ENCODE assay signal across 8 cellular contexts in genomic region chr4:7335363-7336066, GRCh38.
A peak's percentile ranks its signal among the peaks of the same experiment; 100 is the strongest.
DNase-seq lines count a peak whose midpoint lies in the region; ATAC-seq and TF ChIP-seq lines count a peak whose summit lies in the region.

No MANE protein-coding gene starts in this region.

- CTCF ChIA-PET in activated naive CD4-positive, alpha-beta T cell treated with anti-CD3 and anti-CD28 coated beads, Interleukin-2, amount 10 ng/mL, durations not matched to agents 7 days and 5 days (lab: Charles Lee), result interaction anchor here (0.6 to 2.0 kb wide), 11 partner anchors 10 to 467 kb away, joined by 3 to 12 read pairs (median 4); no protein-coding TSS in a partner anchor

- H3K27me3 ChIP-seq in NT2/D1 (ENCODE audit: insufficient read depth, insufficient read length) (no peaks in the 10 kb centered on the region), cardiac muscle cell (no peaks in the 10 kb centered on the region)

- no peaks in the 10 kb centered on the region for H3K4me1 Mint-ChIP-seq in activated naive CD4-positive, alpha-beta T cell treated with anti-CD3 and anti-CD28 coated beads, Interleukin-2, amount 10 ng/mL, durations not matched to agents 7 days and 5 days

- no peaks in the 10 kb centered on the region for H3K27me3 Mint-ChIP-seq in activated naive CD4-positive, alpha-beta T cell treated with anti-CD3 and anti-CD28 coated beads, Interleukin-2, amount 10 ng/mL, durations not matched to agents 7 days and 5 days

- H3K36me3 ChIP-seq in NT2/D1 (ENCODE audit: insufficient read depth, insufficient read length, low read length) (no peaks in the 10 kb centered on the region), cardiac muscle cell (no peaks in the 10 kb centered on the region)

- no peak overlapping the region for H3K27ac ChIP-seq in cardiac muscle cell

- H3K9me3 Mint-ChIP-seq in activated naive CD4-positive, alpha-beta T cell treated with anti-CD3 and anti-CD28 coated beads, Interleukin-2, amount 10 ng/mL, durations not matched to agents 7 days and 5 days, result peaks cover 3% of the 10 kb centered on the region

- no peak overlapping the region for H3K27ac Mint-ChIP-seq in activated naive CD4-positive, alpha-beta T cell treated with anti-CD3 and anti-CD28 coated beads, Interleukin-2, amount 10 ng/mL, durations not matched to agents 7 days and 5 days

- H3K4me1 ChIP-seq in NT2/D1 (ENCODE audit: insufficient read depth, insufficient read length) (peaks cover 37% of the 10 kb centered on the region), cardiac muscle cell (ENCODE audit: low read depth) (no peaks in the 10 kb centered on the region)

- no peaks in the 10 kb centered on the region for H3K36me3 Mint-ChIP-seq in activated naive CD4-positive, alpha-beta T cell treated with anti-CD3 and anti-CD28 coated beads, Interleukin-2, amount 10 ng/mL, durations not matched to agents 7 days and 5 days

- ATAC-seq in GM19372 (IDR thresholded peaks at IDR 0.05; ENCODE audit: low read depth, unreplicated experiment) (peak; percentile 74), GM21717 (IDR thresholded peaks at IDR 0.05; ENCODE audit: unreplicated experiment) (no peak), GM21576 (IDR thresholded peaks at IDR 0.05; ENCODE audit: unreplicated experiment) (no peak)

- H3K9ac ChIP-seq in NT2/D1 (ENCODE audit: insufficient read length, low read depth), result peak overlapping the region; percentile 43

- H3K9me3 ChIP-seq in NT2/D1 (ENCODE audit: insufficient read depth, low read length) (peaks cover 7% of the 10 kb centered on the region; the same call in 1 of the 2 replicates), cardiac muscle cell (ENCODE audit: low read depth) (no peaks in the 10 kb centered on the region)

- no peak overlapping the region for H3K4me3 Mint-ChIP-seq in activated naive CD4-positive, alpha-beta T cell treated with anti-CD3 and anti-CD28 coated beads, Interleukin-2, amount 10 ng/mL, durations not matched to agents 7 days and 5 days

- H3K4me3 ChIP-seq in NT2/D1 (ENCODE audit: insufficient read length, low read depth) (no peak overlapping the region), cardiac muscle cell (no peak overlapping the region)

- peak; percentile 84 for TF ChIP-seq CTCF in cardiac muscle cell (IDR thresholded peaks at IDR 0.05; ENCODE audit: low read depth, low read length)

- DNase-seq in C1 segment of cervical spinal cord (lab: John Stamatoyannopoulos, UW), result peak in 8 of 14 donors; percentile 16 to 79 (median 48)
- DNase-seq in NT2/D1 (ENCODE audit: low read depth, low spot score), result peak; percentile 70
- DNase-seq in activated naive CD4-positive, alpha-beta T cell treated with anti-CD3 and anti-CD28 coated beads, Interleukin-2, amount 10 ng/mL, durations not matched to agents 7 days and 5 days, result peak; percentile 75
- DNase-seq in cardiac muscle cell (ENCODE audit: low read depth in 1 of 2, low spot score in 1 of 2), result peak; percentile 48 to 70
- DNase-seq in retina, result peak; percentile 63
